Comparison of ENCODE assay signal across 8 cellular contexts in the genomic region with DNA sequence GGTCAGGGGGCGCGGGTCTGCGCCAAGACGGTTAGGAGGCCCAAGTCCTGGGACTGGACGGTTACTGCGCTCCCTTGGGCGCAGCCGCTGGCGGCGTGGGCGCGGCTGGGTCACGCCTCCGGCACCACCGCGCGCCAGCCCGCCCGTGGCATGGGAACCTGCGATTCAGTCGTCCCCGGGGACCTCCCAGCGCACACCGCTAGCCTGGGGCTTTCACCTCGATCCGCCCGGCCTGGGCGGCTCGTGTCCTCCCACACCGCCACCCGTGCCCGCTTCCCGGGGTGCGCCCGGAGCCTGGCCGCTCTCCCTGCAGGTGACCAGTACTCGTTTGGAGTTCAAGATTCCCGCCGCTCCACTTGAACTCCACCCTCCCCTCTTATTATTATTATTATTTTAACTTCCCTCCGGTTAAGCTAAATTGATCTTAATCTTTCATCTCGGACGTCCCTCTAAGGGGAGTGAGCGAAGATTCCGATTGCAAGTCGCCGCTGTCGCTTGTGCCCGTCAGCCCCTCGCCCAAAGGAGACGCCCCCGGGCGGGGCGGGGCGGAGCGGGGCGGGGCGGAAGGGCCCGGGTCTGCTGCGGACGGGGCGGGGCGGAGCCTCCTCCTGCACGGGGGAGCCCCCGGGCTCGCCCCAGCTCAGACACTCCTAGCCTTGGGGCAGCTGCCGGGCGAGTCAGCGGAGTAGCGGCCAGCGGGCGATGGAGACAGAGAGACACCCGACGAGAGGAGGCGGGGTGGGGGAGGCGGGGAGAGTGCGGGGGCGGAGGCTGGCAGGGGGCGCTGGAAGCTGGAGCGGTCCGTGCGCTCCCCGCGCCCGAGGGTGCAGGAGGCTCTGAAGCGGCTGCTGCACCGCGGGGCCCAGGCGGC. TPM values are rescaled to one million over a fixed set of nuclear protein-coding genes. Genes with fewer than 3 reads are reported as not detected.
A peak's percentile ranks its signal among the peaks of the same experiment; 100 is the strongest.
DNase-seq lines count a peak whose midpoint lies in the region; ATAC-seq and TF ChIP-seq lines count a peak whose summit lies in the region.

Gene KCNMB4 (plus strand): TSS at position 643 of the 871 bp plus-strand sequence. CDS start 445 bp downstream, outside the sequence.

- no peaks in the 10 kb centered on the region for H3K9me3 ChIP-seq in HCT116 (ENCODE audit: control insufficient read depth in 1 of 2, insufficient read depth in 1 of 2, low read depth in 1 of 2, low read length in 2 of 2)
- H3K9me3 ChIP-seq in MG63: no peaks in the 10 kb centered on the region
- no peaks in the 10 kb centered on the region for H3K9me3 ChIP-seq in hepatocyte (ENCODE audit: low read depth)

- TF ChIP-seq CTCF in HCT116 (IDR thresholded peaks at IDR 0.05 in 2 of 3, conservative IDR thresholded peaks at IDR 0.05 in 1 of 3; ENCODE audit: borderline replicate concordance in 1 of 3, insufficient read depth in 1 of 3, low read depth in 2 of 3, low read length in 2 of 3) (no peak), hepatocyte (IDR thresholded peaks at IDR 0.05; ENCODE audit: poor library complexity) (peak; percentile 7)

- H3K36me3 ChIP-seq in HCT116 (ENCODE audit: control insufficient read depth in 1 of 2, insufficient read depth in 2 of 2, low read length in 2 of 2) (no peaks in the 10 kb centered on the region), MG63 (no peaks in the 10 kb centered on the region), hepatocyte (replicated peaks; ENCODE audit: insufficient read depth, low read depth) (no peaks in the 10 kb centered on the region)

- intact Hi-C loops in HCT116 (cut with micrococcal nuclease) (loop anchor here (5.0 to 10.0 kb wide), 2 partner anchors 124 to 461 kb away; partner anchors contain the start of gene CNOT2), sciatic nerve (cut with DNase I) (no loop called here)

- no peaks in the 10 kb centered on the region for H3K27me3 ChIP-seq in HCT116 (ENCODE audit: insufficient read depth, low read length)
- peaks cover 37% of the 10 kb centered on the region for H3K27me3 ChIP-seq in MG63
- peaks cover 32% of the 10 kb centered on the region for H3K27me3 ChIP-seq in hepatocyte

- peaks cover 0 to 17% of the 10 kb centered on the region in 2 experiments; a peak in 3 of 4 replicates for H3K4me1 ChIP-seq in HCT116 (ENCODE audit: control insufficient read depth in 1 of 2, insufficient read depth in 2 of 2, low read length in 2 of 2)
- H3K4me1 ChIP-seq in hepatocyte (ENCODE audit: insufficient read depth): peaks cover 8% of the 10 kb centered on the region

- no TSS peak for BruUV-seq in HCT116 (replicated peaks; lab: Mats Ljungman, UMichigan)

- peak within 1 kb of the TSS; percentile 61 to 76 for H3K4me3 ChIP-seq in HCT116 (replicated peaks in 1 of 2; ENCODE audit: low read depth in 1 of 2, low read length in 2 of 2)
- H3K4me3 ChIP-seq in MG63: peak within 1 kb of the TSS; percentile 55
- H3K4me3 ChIP-seq in hepatocyte: peak within 1 kb of the TSS; percentile 82

- H3K27ac Mint-ChIP-seq in T-helper 1 cell treated with Interleukin-12 subunit alpha and Interleukin-12 subunit beta and Interleukin-4 antibody, amounts not matched to agents 30 μg/mL and 1 μg/mL, for 36 hours: no peak within 1 kb of the TSS

- no peaks in the 10 kb centered on the region for H3K79me2 ChIP-seq in HCT116 (ENCODE audit: insufficient read depth, low read length)
- H3K79me2 ChIP-seq in hepatocyte: no peaks in the 10 kb centered on the region

- RAD21 ChIA-PET in HCT116 (lab: Charles Lee; ENCODE audit: low non-redundant PET in 1 of 2, low total read pairs in 2 of 2, uncharacterized antibody in 2 of 2, unreplicated experiment in 2 of 2): no interaction called here

- TF ChIP-seq POLR2A in HCT116 (IDR thresholded peaks at IDR 0.05; ENCODE audit: borderline replicate concordance, extremely low read depth, insufficient read depth, insufficient read length): peak; percentile 6

- H3K27me3 Mint-ChIP-seq in T-helper 1 cell treated with Interleukin-12 subunit alpha and Interleukin-12 subunit beta and Interleukin-4 antibody, amounts not matched to agents 30 μg/mL and 1 μg/mL, for 36 hours (ENCODE audit: low read depth): peaks cover 61% of the 10 kb centered on the region

- H3K4me3 Mint-ChIP-seq in T-helper 1 cell treated with Interleukin-12 subunit alpha and Interleukin-12 subunit beta and Interleukin-4 antibody, amounts not matched to agents 30 μg/mL and 1 μg/mL, for 36 hours: peak within 1 kb of the TSS; percentile 93

- peaks cover 18% of the 10 kb centered on the region for H3K4me1 Mint-ChIP-seq in T-helper 1 cell treated with Interleukin-12 subunit alpha and Interleukin-12 subunit beta and Interleukin-4 antibody, amounts not matched to agents 30 μg/mL and 1 μg/mL, for 36 hours (ENCODE audit: low read depth)

- DNase-seq in GM03348 (ENCODE audit: low spot score): peak; percentile 81
- DNase-seq in HCT116 (ENCODE audit: low read depth, low spot score): no peak
- DNase-seq in MG63: peak; percentile 65
- DNase-seq in amniotic epithelial cell (ENCODE audit: low read depth): peak; percentile 23
- DNase-seq in hepatocyte (ENCODE audit: low spot score): peak; percentile 73
- DNase-seq in sciatic nerve (ENCODE audit: low spot score): peak; percentile 80
- DNase-seq in amniotic stem cell (lab: John Stamatoyannopoulos, UW): no peak

- H3K9me2 ChIP-seq in HCT116 (ENCODE audit: insufficient read depth) (no peaks in the 10 kb centered on the region), hepatocyte (replicated peaks; ENCODE audit: insufficient read depth) (no peaks in the 10 kb centered on the region)

- H3K27ac ChIP-seq in HCT116 (ENCODE audit: low read depth, low read length) (peak within 1 kb of the TSS; percentile 76), hepatocyte (peak within 1 kb of the TSS; percentile 31)

- H3K36me3 Mint-ChIP-seq in T-helper 1 cell treated with Interleukin-12 subunit alpha and Interleukin-12 subunit beta and Interleukin-4 antibody, amounts not matched to agents 30 μg/mL and 1 μg/mL, for 36 hours (ENCODE audit: low read depth): no peaks in the 10 kb centered on the region

- H3K9me3 Mint-ChIP-seq in T-helper 1 cell treated with Interleukin-12 subunit alpha and Interleukin-12 subunit beta and Interleukin-4 antibody, amounts not matched to agents 30 μg/mL and 1 μg/mL, for 36 hours: no peaks in the 10 kb centered on the region

- peak within 1 kb of the TSS; percentile 53 for H3K9ac ChIP-seq in HCT116 (ENCODE audit: low read length)

- POLR2A ChIA-PET in HCT116 (lab: Charles Lee): interaction anchor here (0.6 kb wide), 1 partner anchor 359 kb away, joined by 3 read pairs; no protein-coding TSS in a partner anchor

- H2AFZ ChIP-seq in HCT116 (ENCODE audit: low read depth, low read length, poor library complexity, severe bottlenecking) (peak within 1 kb of the TSS; percentile 88), hepatocyte (peak within 1 kb of the TSS; percentile 48)

- CTCF ChIA-PET in HCT116 (lab: Charles Lee): no interaction called here

- ATAC-seq in HCT116: peak; percentile 76
- ATAC-seq in sciatic nerve: peak; percentile 90

- no peak for TF ChIP-seq RAD21 in HCT116 (IDR thresholded peaks at IDR 0.05; ENCODE audit: low read depth)

- H3K4me2 ChIP-seq in HCT116 (ENCODE audit: low read length): peak within 1 kb of the TSS; percentile 92
- peak within 1 kb of the TSS; percentile 96 for H3K4me2 ChIP-seq in hepatocyte

- H4K20me1 ChIP-seq in HCT116 (ENCODE audit: insufficient read depth) (no peaks in the 10 kb centered on the region), hepatocyte (ENCODE audit: insufficient read depth, poor library complexity, severe bottlenecking) (no peaks in the 10 kb centered on the region)

- 0% methylated on average over 55 of the region's 88 CpGs for whole genome bisulfite sequencing in hepatocyte (ENCODE audit: low lambda C conversion rate, missing lambda C conversion rate)

TF ChIP-seq in HCT116, 20 proteins besides CTCF, POLR2A, EP300 and RAD21 (continues in another document):
- TF ChIP-seq, protein P1, sequence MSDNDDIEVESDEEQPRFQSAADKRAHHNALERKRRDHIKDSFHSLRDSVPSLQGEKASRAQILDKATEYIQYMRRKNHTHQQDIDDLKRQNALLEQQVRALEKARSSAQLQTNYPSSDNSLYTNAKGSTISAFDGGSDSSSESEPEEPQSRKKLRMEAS (IDR thresholded peaks at IDR 0.05): peak; percentile 38
- no peak for TF ChIP-seq FOSL1 (IDR thresholded peaks at IDR 0.05; ENCODE audit: low read depth)
- peak; percentile 70 for TF ChIP-seq EGR1 (IDR thresholded peaks at IDR 0.05; ENCODE audit: low read depth)
- peak; percentile 14 for TF ChIP-seq TCF7L2 (IDR thresholded peaks at IDR 0.05; ENCODE audit: borderline replicate concordance, extremely low read depth, insufficient read depth, insufficient read length)
- TF ChIP-seq, protein P2, sequence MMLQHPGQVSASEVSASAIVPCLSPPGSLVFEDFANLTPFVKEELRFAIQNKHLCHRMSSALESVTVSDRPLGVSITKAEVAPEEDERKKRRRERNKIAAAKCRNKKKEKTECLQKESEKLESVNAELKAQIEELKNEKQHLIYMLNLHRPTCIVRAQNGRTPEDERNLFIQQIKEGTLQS (IDR thresholded peaks at IDR 0.05): no peak
- TF ChIP-seq SIN3A (IDR thresholded peaks at IDR 0.05; ENCODE audit: low read depth): peak; percentile 60; the same call in 1 of the 2 replicates
- TF ChIP-seq SP1 (IDR thresholded peaks at IDR 0.05; ENCODE audit: low read depth): no peak
- peak; percentile 35; the same call in 1 of the 2 replicates for TF ChIP-seq ZFX (IDR thresholded peaks at IDR 0.05)
- TF ChIP-seq CBX3 (IDR thresholded peaks at IDR 0.05; ENCODE audit: low read depth): no peak
- no peak for TF ChIP-seq YY1 (IDR thresholded peaks at IDR 0.05; ENCODE audit: extremely low read depth, insufficient replicate concordance, low read depth, low read length)
- TF ChIP-seq JUND (IDR thresholded peaks at IDR 0.05): no peak
- TF ChIP-seq ELF1 (IDR thresholded peaks at IDR 0.05; ENCODE audit: borderline replicate concordance, low read depth): no peak
- TF ChIP-seq CEBPB (IDR thresholded peaks at IDR 0.05; ENCODE audit: low read depth): no peak

RNA-seq across cellular contexts. Expression of gene KCNMB4, which starts in this region (rescaled TPM):
- total RNA-seq in HCT116 (2021; ENCODE audit: unreplicated experiment) (5.0 TPM), hepatocyte (4.6 and 9.2 TPM in 2 replicates), sciatic nerve (13.5 TPM)
- polyA plus RNA-seq in HCT116 (2012): 2.6 and 3.1 TPM in 2 replicates
- total RNA-seq in MG63 (2014; rRNA removed; shearing (Covaris generic); ENCODE audit: low replicate concordance): 0.26 TPM in 1 of 2 replicates, not detected in the other
- 4.3 TPM in 2 replicates for polyA plus RNA-seq in hepatocyte

Comparison
In these comparisons a context has a peak if more than half of its experiments do, and no peak if none do; other contexts are left out.
1. Peak in DNase-seq and H3K4me3 ChIP-seq in MG63; RNA of the gene not detected or under 1 TPM.
2. DNase-seq: peak in GM03348 (single experiment), amniotic epithelial cell (single experiment), hepatocyte (single experiment) and sciatic nerve (single experiment); none in HCT116 (single experiment) and amniotic stem cell (single experiment).
3. Peak in every context shown above with its lines, with median percentiles within 50 percentile points of each other: H3K4me3 ChIP-seq.